ENCODE assay signal across 2 cellular contexts in the genomic region with DNA sequence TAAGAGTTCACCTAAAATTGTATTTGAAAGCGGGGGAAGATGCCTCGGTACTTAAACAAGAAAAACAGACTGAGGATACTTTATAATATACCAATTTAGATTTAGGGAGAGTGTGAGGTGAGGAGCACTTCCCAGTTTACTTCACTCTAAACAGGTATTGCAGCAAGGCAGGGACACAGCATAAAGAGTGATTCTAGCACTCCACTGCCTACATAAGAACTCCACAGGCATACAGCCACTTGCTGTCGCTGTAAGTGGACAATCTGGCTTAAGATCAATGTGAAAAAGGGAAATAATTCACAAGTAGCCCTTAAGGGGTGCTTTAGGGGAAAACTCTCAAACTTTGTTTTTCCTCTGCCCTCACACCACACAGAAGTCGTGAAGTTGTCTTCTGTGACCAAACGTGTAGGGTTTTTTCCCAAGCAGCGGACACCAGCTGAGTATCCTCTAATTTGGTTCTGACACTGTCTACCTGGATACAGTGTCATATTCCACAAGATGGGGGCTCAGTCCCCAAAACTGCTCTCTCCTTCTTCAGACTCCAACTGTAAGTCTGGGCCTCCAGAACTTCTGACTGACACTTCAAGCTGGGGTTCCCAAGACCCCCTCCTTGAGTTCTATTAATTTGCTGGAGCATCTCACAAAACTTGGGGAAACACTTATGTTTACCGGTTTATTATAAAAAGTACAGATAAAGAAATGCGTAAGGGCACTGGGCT.
TF ChIP-seq lines count a peak whose summit lies in the region.

No MANE protein-coding gene starts in this region.

TF ChIP-seq in GM23338, 12 proteins besides CTCF, POLR2A, EP300 and RAD21:
- no peak for TF ChIP-seq ZNF114 (CRISPR knock-in tag; IDR thresholded peaks at IDR 0.05)
- TF ChIP-seq EZH2 (IDR thresholded peaks at IDR 0.05; ENCODE audit: low read depth, unreplicated experiment): no peak
- TF ChIP-seq ZNF331 (CRISPR knock-in tag; IDR thresholded peaks at IDR 0.05; ENCODE audit: low read depth): no peak
- no peak for TF ChIP-seq STAT1 (IDR thresholded peaks at IDR 0.05; ENCODE audit: unreplicated experiment)
- TF ChIP-seq POLR2AphosphoS5 (IDR thresholded peaks at IDR 0.05; ENCODE audit: low read depth): no peak

TF ChIP-seq in GM12878, 131 proteins besides CTCF, POLR2A, EP300 and RAD21:
- TF ChIP-seq NFXL1 (IDR thresholded peaks at IDR 0.05; ENCODE audit: borderline replicate concordance) (no peak), TAF1 (IDR thresholded peaks at IDR 0.05; ENCODE audit: borderline replicate concordance, low read depth, low read length) (no peak), SMARCA5 (IDR thresholded peaks at IDR 0.05) (no peak), TCF12 (IDR thresholded peaks at IDR 0.05; ENCODE audit: low read depth, low read length) (no peak), KLF5 (IDR thresholded peaks at IDR 0.05; ENCODE audit: partially characterized antibody) (no peak), NRF1 (conservative IDR thresholded peaks at IDR 0.05; ENCODE audit: low read depth, low read length) (no peak), IRF4 (IDR thresholded peaks at IDR 0.05; ENCODE audit: low read depth, low read length) (no peak), SREBF2 (IDR thresholded peaks at IDR 0.05; ENCODE audit: low read length) (no peak), POU2F2 (IDR thresholded peaks at IDR 0.05; ENCODE audit: borderline replicate concordance, low read depth, low read length) (no peak), BRCA1 (IDR thresholded peaks at IDR 0.05; ENCODE audit: low read depth, low read length) (no peak), SKIL (IDR thresholded peaks at IDR 0.05; ENCODE audit: low read depth, poor library complexity, severe bottlenecking) (no peak), RBBP5 (conservative IDR thresholded peaks at IDR 0.05) (no peak), RUNX3 (IDR thresholded peaks at IDR 0.05; ENCODE audit: low read length) (no peak), MTA2 (IDR thresholded peaks at IDR 0.05; ENCODE audit: low read depth) (no peak)
- TF ChIP-seq, protein P1, sequence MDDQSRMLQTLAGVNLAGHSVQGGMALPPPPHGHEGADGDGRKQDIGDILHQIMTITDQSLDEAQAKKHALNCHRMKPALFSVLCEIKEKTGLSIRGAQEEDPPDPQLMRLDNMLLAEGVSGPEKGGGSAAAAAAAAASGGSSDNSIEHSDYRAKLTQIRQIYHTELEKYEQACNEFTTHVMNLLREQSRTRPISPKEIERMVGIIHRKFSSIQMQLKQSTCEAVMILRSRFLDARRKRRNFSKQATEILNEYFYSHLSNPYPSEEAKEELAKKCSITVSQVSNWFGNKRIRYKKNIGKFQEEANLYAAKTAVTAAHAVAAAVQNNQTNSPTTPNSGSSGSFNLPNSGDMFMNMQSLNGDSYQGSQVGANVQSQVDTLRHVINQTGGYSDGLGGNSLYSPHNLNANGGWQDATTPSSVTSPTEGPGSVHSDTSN (IDR thresholded peaks at IDR 0.05; ENCODE audit: insufficient replicate concordance, low read depth, low read length): no peak
